In genomic region chr16:75003931-75004330, GRCh38 we compare ENCODE assay signal across 1 cellular context.
TF ChIP-seq lines count a peak whose summit lies in the region.

No MANE protein-coding gene starts in this region.

TF ChIP-seq in GM12878, 131 proteins besides CTCF, POLR2A, EP300 and RAD21:
- TF ChIP-seq HCFC1 (IDR thresholded peaks at IDR 0.05; ENCODE audit: low read length), result no peak
- no peak for TF ChIP-seq ZBTB11 (CRISPR knock-in tag; IDR thresholded peaks at IDR 0.05)
- no peak for TF ChIP-seq YY1 (IDR thresholded peaks at IDR 0.05; ENCODE audit: low read depth, low read length)
- TF ChIP-seq CHD4 (IDR thresholded peaks at IDR 0.05), result no peak
- TF ChIP-seq NFXL1 (IDR thresholded peaks at IDR 0.05; ENCODE audit: borderline replicate concordance), result no peak
- TF ChIP-seq JUNB (IDR thresholded peaks at IDR 0.05), result no peak
- no peak for TF ChIP-seq NR2C1 (IDR thresholded peaks at IDR 0.05)
- no peak for TF ChIP-seq JUND (IDR thresholded peaks at IDR 0.05; ENCODE audit: low read depth, low read length)
- no peak for TF ChIP-seq SUPT20H (IDR thresholded peaks at IDR 0.05; ENCODE audit: borderline replicate concordance, control insufficient read depth, low read depth, low read length)
- no peak for TF ChIP-seq BCLAF1 (IDR thresholded peaks at IDR 0.05)
- no peak for TF ChIP-seq CBFB (IDR thresholded peaks at IDR 0.05; ENCODE audit: low read depth)
- TF ChIP-seq PAX8 (IDR thresholded peaks at IDR 0.05), result no peak
- TF ChIP-seq SIN3A (IDR thresholded peaks at IDR 0.05; ENCODE audit: low read depth, low read length), result no peak
- no peak for TF ChIP-seq BCL3 (IDR thresholded peaks at IDR 0.05; ENCODE audit: borderline replicate concordance, insufficient read depth, low read depth, low read length, poor library complexity, severe bottlenecking)
- TF ChIP-seq POLR2AphosphoS5 (IDR thresholded peaks at IDR 0.05; ENCODE audit: low read length), result no peak
- TF ChIP-seq SMAD5 (IDR thresholded peaks at IDR 0.05; ENCODE audit: low read depth), result no peak
- TF ChIP-seq ZNF24 (IDR thresholded peaks at IDR 0.05), result no peak
- no peak for TF ChIP-seq MAX (IDR thresholded peaks at IDR 0.05; ENCODE audit: low read depth, low read length)
- TF ChIP-seq NRF1 (conservative IDR thresholded peaks at IDR 0.05; ENCODE audit: low read depth, low read length), result no peak
- no peak for TF ChIP-seq SIX5 (IDR thresholded peaks at IDR 0.05; ENCODE audit: low read depth, low read length, severe bottlenecking)
TF ChIP-seq in GM12878: peak in this region for 0.
